1 cellular context compared by ENCODE assay signal in the genomic region with DNA sequence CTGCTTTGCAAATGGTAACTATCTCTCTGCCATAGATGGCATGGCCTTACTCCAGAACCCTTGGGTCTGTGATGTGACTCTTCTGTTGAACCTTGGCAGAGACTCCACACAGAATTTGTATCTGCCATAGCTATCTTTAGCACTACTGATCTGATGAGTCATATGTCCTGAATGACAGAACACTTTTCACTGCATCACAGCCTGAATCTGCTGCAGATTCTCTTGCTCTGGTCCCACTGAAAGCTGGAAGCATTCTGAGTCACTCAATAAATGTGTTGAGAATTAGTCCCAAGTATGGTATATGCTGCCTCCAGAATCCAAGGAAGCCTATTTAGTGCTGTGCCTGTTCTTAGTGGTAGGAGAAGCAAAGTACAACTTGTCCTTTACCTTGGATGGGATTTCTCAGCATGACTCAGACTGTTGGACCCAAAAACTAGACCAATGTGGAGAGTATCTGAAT.
A peak's percentile ranks its signal among the peaks of the same experiment; 100 is the strongest.
TF ChIP-seq lines count a peak whose summit lies in the region.

No MANE protein-coding gene starts in this region.

TF ChIP-seq in GM12878, 131 proteins besides CTCF, POLR2A, EP300 and RAD21 (continued from another document):
- TF ChIP-seq, protein P1, sequence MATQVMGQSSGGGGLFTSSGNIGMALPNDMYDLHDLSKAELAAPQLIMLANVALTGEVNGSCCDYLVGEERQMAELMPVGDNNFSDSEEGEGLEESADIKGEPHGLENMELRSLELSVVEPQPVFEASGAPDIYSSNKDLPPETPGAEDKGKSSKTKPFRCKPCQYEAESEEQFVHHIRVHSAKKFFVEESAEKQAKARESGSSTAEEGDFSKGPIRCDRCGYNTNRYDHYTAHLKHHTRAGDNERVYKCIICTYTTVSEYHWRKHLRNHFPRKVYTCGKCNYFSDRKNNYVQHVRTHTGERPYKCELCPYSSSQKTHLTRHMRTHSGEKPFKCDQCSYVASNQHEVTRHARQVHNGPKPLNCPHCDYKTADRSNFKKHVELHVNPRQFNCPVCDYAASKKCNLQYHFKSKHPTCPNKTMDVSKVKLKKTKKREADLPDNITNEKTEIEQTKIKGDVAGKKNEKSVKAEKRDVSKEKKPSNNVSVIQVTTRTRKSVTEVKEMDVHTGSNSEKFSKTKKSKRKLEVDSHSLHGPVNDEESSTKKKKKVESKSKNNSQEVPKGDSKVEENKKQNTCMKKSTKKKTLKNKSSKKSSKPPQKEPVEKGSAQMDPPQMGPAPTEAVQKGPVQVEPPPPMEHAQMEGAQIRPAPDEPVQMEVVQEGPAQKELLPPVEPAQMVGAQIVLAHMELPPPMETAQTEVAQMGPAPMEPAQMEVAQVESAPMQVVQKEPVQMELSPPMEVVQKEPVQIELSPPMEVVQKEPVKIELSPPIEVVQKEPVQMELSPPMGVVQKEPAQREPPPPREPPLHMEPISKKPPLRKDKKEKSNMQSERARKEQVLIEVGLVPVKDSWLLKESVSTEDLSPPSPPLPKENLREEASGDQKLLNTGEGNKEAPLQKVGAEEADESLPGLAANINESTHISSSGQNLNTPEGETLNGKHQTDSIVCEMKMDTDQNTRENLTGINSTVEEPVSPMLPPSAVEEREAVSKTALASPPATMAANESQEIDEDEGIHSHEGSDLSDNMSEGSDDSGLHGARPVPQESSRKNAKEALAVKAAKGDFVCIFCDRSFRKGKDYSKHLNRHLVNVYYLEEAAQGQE (IDR thresholded peaks at IDR 0.05; ENCODE audit: low read depth, low read length) = no peak
- peak; percentile 54; the same call in 1 of the 2 replicates for TF ChIP-seq CREM (IDR thresholded peaks at IDR 0.05; ENCODE audit: low read depth)
- no peak for TF ChIP-seq PML (IDR thresholded peaks at IDR 0.05; ENCODE audit: low read length)
- peak; percentile 70 for TF ChIP-seq JUNB (IDR thresholded peaks at IDR 0.05)
- TF ChIP-seq EED (IDR thresholded peaks at IDR 0.05; ENCODE audit: low read depth) = 0 out of 2 replicates have a peak, but pooled peaks have one; percentile 9
- 0 out of 2 replicates have a peak, but pooled peaks have one; percentile 18 for TF ChIP-seq IKZF1 (conservative IDR thresholded peaks at IDR 0.05)
- TF ChIP-seq ATF2 (IDR thresholded peaks at IDR 0.05; ENCODE audit: low read length) = peak; percentile 17; the same call in 1 of the 2 replicates
